In the genomic region with DNA sequence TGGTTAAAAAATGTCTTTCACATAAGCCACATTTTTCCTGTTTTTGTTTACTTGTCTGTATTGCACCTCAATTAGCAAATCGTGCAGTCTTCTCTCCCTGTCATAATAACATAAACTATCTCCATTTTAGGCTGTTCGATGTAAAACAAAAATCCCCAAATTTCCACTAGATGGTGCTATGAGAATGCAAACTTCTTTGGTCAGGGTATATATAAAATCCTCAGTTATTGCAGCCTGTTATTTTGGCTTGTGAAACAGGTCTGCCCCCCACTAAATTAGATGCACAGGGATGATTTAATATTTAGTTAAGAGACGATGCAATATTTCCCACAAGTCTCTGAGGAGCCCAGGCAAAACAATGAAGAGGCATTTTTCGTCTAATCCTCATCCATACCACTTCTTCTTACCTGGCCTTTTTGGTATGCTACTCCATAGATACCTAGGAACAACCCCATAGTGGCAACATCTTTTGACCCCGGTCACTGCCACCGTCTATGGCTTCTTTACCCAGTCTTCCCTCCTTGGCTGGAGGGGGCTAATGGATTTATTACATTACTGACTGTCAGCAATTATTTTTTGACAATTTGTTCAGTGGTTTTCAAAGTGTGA, we compare ENCODE assay signal across 8 cellular contexts.
A peak's percentile ranks its signal among the peaks of the same experiment; 100 is the strongest.
DNase-seq lines count a peak whose midpoint lies in the region; TF ChIP-seq lines count a peak whose summit lies in the region.

No MANE protein-coding gene starts in this region.

- TF ChIP-seq CTCF in GM10266 (IDR thresholded peaks at IDR 0.05; ENCODE audit: control insufficient read depth, insufficient read depth, low read depth, missing control alignments) (peak; percentile 51), HEK293 (tag by site-specific recombination; IDR thresholded peaks at IDR 0.05) (0 out of 2 replicates have a peak, but pooled peaks have one; percentile 37), esophagus squamous epithelium (IDR thresholded peaks at IDR 0.05) (peak in 5 of 6 experiments; percentile 22 to 72 (median 56)), neural progenitor cell (IDR thresholded peaks at IDR 0.05) (peak; percentile 83)

- no peaks in the 10 kb centered on the region for H3K36me3 ChIP-seq in HEK293 (ENCODE audit: control insufficient read depth in 2 of 2, insufficient read depth in 1 of 2, low read length in 2 of 2)
- H3K36me3 ChIP-seq in esophagus squamous epithelium = no peaks in the 10 kb centered on the region
- no peaks in the 10 kb centered on the region for H3K36me3 ChIP-seq in neural progenitor cell

- H3K4me3 ChIP-seq in HEK293 (ENCODE audit: low read depth, low read length) (no peak overlapping the region), esophagus squamous epithelium (no peak overlapping the region), neural progenitor cell (no peak overlapping the region)

- H3K9ac ChIP-seq in neural progenitor cell = no peak overlapping the region

- H2AFZ ChIP-seq in neural progenitor cell (replicated peaks) = peak overlapping the region; percentile 74

- H3K27ac Mint-ChIP-seq in neural progenitor cell = no peak overlapping the region
- H3K27ac Mint-ChIP-seq in activated CD4-positive, alpha-beta T cell treated with anti-CD3 and anti-CD28 coated beads, Interleukin-2, amount 10 ng/mL, durations not matched to agents 7 days and 5 days = no peak overlapping the region

- no peaks in the 10 kb centered on the region for H3K36me3 Mint-ChIP-seq in neural progenitor cell
- H3K36me3 Mint-ChIP-seq in activated CD4-positive, alpha-beta T cell treated with anti-CD3 and anti-CD28 coated beads, Interleukin-2, amount 10 ng/mL, durations not matched to agents 7 days and 5 days (ENCODE audit: low read depth) = no peaks in the 10 kb centered on the region

- H3K27me3 ChIP-seq in esophagus squamous epithelium (no peaks in the 10 kb centered on the region), neural progenitor cell (no peaks in the 10 kb centered on the region)

- no peak overlapping the region for H3K27ac ChIP-seq in HEK293 (ENCODE audit: extremely low read depth, low read depth, low read length)
- no peak overlapping the region for H3K27ac ChIP-seq in esophagus squamous epithelium
- H3K27ac ChIP-seq in neural progenitor cell = no peak overlapping the region

- H3K27me3 Mint-ChIP-seq in neural progenitor cell (ENCODE audit: insufficient read depth, low read depth) = peaks cover 5% of the 10 kb centered on the region
- H3K27me3 Mint-ChIP-seq in activated CD4-positive, alpha-beta T cell treated with anti-CD3 and anti-CD28 coated beads, Interleukin-2, amount 10 ng/mL, durations not matched to agents 7 days and 5 days = peaks cover 20% of the 10 kb centered on the region

- DNase-seq in A172 (ENCODE audit: low spot score) (peak; percentile 60), GM10266 (ENCODE audit: extremely low spot score) (peak; percentile 35), MV-4-11 (lab: John Stamatoyannopoulos, UW) (peak; percentile 51), SHP77 treated with DMSO at 0.1 percent for 48 hours (lab: John Stamatoyannopoulos, UW) (peak; percentile 9), esophagus squamous epithelium (lab: John Stamatoyannopoulos, UW) (no peak), neural progenitor cell (ENCODE audit: low spot score) (peak; percentile 55)
- no peak for DNase-seq in activated CD4-positive, alpha-beta T cell treated with anti-CD3 and anti-CD28 coated beads, Interleukin-2, amount 10 ng/mL, durations not matched to agents 7 days and 5 days

- H3K9me3 Mint-ChIP-seq in neural progenitor cell = peaks cover 2% of the 10 kb centered on the region
- no peaks in the 10 kb centered on the region for H3K9me3 Mint-ChIP-seq in activated CD4-positive, alpha-beta T cell treated with anti-CD3 and anti-CD28 coated beads, Interleukin-2, amount 10 ng/mL, durations not matched to agents 7 days and 5 days

- H4K20me1 ChIP-seq in neural progenitor cell (ENCODE audit: low read depth) = no peaks in the 10 kb centered on the region

- peaks cover 7% of the 10 kb centered on the region for H3K4me1 ChIP-seq in HEK293 (ENCODE audit: control insufficient read depth, insufficient read depth, low read length)
- H3K4me1 ChIP-seq in esophagus squamous epithelium = peaks cover 5 to 20% (median 9%) of the 10 kb centered on the region in 3 donors
- H3K4me1 ChIP-seq in neural progenitor cell = peaks cover 11% of the 10 kb centered on the region

- H3K79me2 ChIP-seq in neural progenitor cell (ENCODE audit: low read depth) = no peaks in the 10 kb centered on the region

- CTCF ChIA-PET in HEK293 (lab: Yijun Ruan, JAX) = interaction anchor here (0.5 to 3.7 kb wide), 28 partner anchors 8 to 1779 kb away, joined by 3 to 27 read pairs (median 4); no protein-coding TSS in a partner anchor
- CTCF ChIA-PET in activated CD4-positive, alpha-beta T cell treated with anti-CD3 and anti-CD28 coated beads, Interleukin-2, amount 10 ng/mL, durations not matched to agents 7 days and 5 days (lab: Charles Lee) = interaction anchor here (0.9 to 1.0 kb wide), 2 partner anchors 14 to 934 kb away, joined by 3 read pairs; no protein-coding TSS in a partner anchor

- no peak overlapping the region for H3K4me2 ChIP-seq in neural progenitor cell

- H3F3A ChIP-seq in neural progenitor cell (ENCODE audit: low read depth) = peaks cover 3% of the 10 kb centered on the region

- no peak overlapping the region for H3K4me3 Mint-ChIP-seq in neural progenitor cell
- no peak overlapping the region for H3K4me3 Mint-ChIP-seq in activated CD4-positive, alpha-beta T cell treated with anti-CD3 and anti-CD28 coated beads, Interleukin-2, amount 10 ng/mL, durations not matched to agents 7 days and 5 days

- H3K4me1 Mint-ChIP-seq in neural progenitor cell = peaks cover 21% of the 10 kb centered on the region
- peaks cover 1% of the 10 kb centered on the region for H3K4me1 Mint-ChIP-seq in activated CD4-positive, alpha-beta T cell treated with anti-CD3 and anti-CD28 coated beads, Interleukin-2, amount 10 ng/mL, durations not matched to agents 7 days and 5 days

- POLR2A ChIA-PET in HEK293 (lab: Yijun Ruan, JAX) = no interaction called here
- POLR2A ChIA-PET in activated CD4-positive, alpha-beta T cell treated with anti-CD3 and anti-CD28 coated beads, Interleukin-2, amount 10 ng/mL, durations not matched to agents 7 days and 5 days (lab: Charles Lee) = no interaction called here

- intact Hi-C loops in esophagus squamous epithelium (cut with DNase I) = loop anchor here (10.0 kb wide), 2 partner anchors 1340 to 1590 kb away; no protein-coding TSS in a partner anchor

- TF ChIP-seq POLR2A in esophagus squamous epithelium (IDR thresholded peaks at IDR 0.05) = no peak

- H3K9me3 ChIP-seq in HEK293 (ENCODE audit: control insufficient read depth, insufficient read depth, low read depth, low read length) = no peaks in the 10 kb centered on the region
- no peaks in the 10 kb centered on the region for H3K9me3 ChIP-seq in esophagus squamous epithelium
- H3K9me3 ChIP-seq in neural progenitor cell (ENCODE audit: low read depth) = no peaks in the 10 kb centered on the region

- 12% methylated on average over 6 of the region's 6 CpGs for WGBS in esophagus squamous epithelium, 2 donors

TF ChIP-seq in HEK293, 187 proteins besides CTCF, POLR2A, EP300 and RAD21:
- TF ChIP-seq ZNF664 (tag by site-specific recombination; IDR thresholded peaks at IDR 0.05) = peak; percentile 67; the same call in 1 of the 2 replicates
- TF ChIP-seq ZNF654 (tag by site-specific recombination; IDR thresholded peaks at IDR 0.05; ENCODE audit: low read depth) = peak; percentile 82
- TF ChIP-seq, protein P1, sequence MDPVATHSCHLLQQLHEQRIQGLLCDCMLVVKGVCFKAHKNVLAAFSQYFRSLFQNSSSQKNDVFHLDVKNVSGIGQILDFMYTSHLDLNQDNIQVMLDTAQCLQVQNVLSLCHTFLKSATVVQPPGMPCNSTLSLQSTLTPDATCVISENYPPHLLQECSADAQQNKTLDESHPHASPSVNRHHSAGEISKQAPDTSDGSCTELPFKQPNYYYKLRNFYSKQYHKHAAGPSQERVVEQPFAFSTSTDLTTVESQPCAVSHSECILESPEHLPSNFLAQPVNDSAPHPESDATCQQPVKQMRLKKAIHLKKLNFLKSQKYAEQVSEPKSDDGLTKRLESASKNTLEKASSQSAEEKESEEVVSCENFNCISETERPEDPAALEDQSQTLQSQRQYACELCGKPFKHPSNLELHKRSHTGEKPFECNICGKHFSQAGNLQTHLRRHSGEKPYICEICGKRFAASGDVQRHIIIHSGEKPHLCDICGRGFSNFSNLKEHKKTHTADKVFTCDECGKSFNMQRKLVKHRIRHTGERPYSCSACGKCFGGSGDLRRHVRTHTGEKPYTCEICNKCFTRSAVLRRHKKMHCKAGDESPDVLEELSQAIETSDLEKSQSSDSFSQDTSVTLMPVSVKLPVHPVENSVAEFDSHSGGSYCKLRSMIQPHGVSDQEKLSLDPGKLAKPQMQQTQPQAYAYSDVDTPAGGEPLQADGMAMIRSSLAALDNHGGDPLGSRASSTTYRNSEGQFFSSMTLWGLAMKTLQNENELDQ (tag by site-specific recombination; IDR thresholded peaks at IDR 0.05; ENCODE audit: low read depth) = no peak

Comparison
In these comparisons a context has a peak if more than half of its experiments do, and no peak if none do; other contexts are left out.
1. DNase-seq: peak in A172 (single experiment), GM10266 (single experiment), MV-4-11 (single experiment), SHP77 treated with DMSO at 0.1 percent for 48 hours (single experiment) and neural progenitor cell (single experiment); none in esophagus squamous epithelium (single experiment) and activated CD4-positive, alpha-beta T cell treated with anti-CD3 and anti-CD28 coated beads, Interleukin-2, amount 10 ng/mL, durations not matched to agents 7 days and 5 days (single experiment).
2. Peak in every context shown above with its lines, with median percentiles within 50 percentile points of each other: CTCF ChIP-seq.